In the genomic region with DNA sequence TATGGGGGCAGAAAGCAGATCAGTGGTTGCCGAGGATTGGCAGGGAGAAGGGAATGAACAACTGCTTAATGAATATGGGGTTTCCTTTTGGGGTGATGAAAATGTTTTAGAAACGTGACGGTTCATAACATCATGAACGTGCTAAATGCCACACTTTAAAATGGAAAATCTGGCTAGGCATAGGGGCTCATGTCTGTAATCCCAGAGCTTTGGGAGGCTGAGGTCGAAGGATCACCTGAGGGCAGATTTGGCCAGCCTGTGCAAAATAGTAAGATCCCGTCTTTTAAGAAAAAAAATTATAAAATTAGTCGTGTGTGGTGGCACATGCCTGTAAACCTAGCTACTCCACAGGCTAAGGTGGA, we compare ENCODE assay signal across 18 cellular contexts. TPM values are rescaled to one million over a fixed set of nuclear protein-coding genes. Genes with fewer than 3 reads are reported as not detected.
A peak's percentile ranks its signal among the peaks of the same experiment; 100 is the strongest.
DNase-seq lines count a peak whose midpoint lies in the region; ATAC-seq and TF ChIP-seq lines count a peak whose summit lies in the region.
"Had no signal": no experiment of that assay in that cellular context is flagged by ENCODE, and none has a peak within 500 bp of the region (broad histone marks: within the 10 kb centered on the region; RNA-seq: fewer than 3 reads in every experiment).

No MANE protein-coding gene starts in this region.

- ATAC-seq in activated CD8-positive, alpha-beta memory T cell treated with anti-CD3 and anti-CD28 coated beads, Interleukin-2, amount 10 ng/mL, durations not matched to agents 7 days and 5 days = no peak
- no peak for ATAC-seq in natural killer cell treated with Interleukin-12 subunit alpha and Interleukin-12 subunit beta and Interleukin-15 and Interleukin-18, amount 100 ng/mL, for 72 hours
- no peak for ATAC-seq in GM19397 (IDR thresholded peaks at IDR 0.05; ENCODE audit: unreplicated experiment)

- H3K36me3 ChIP-seq in stomach (no peaks in the 10 kb centered on the region), H7 (replicated peaks; ENCODE audit: control insufficient read depth, insufficient read depth, low read length) (no peaks in the 10 kb centered on the region; the same call in 1 of the 2 replicates)

- H3K27ac ChIP-seq in stomach = no peak overlapping the region

- H3K27me3 Mint-ChIP-seq in activated CD8-positive, alpha-beta memory T cell treated with anti-CD3 and anti-CD28 coated beads, Interleukin-2, amount 10 ng/mL, durations not matched to agents 7 days and 5 days = no peaks in the 10 kb centered on the region
- no peaks in the 10 kb centered on the region for H3K27me3 Mint-ChIP-seq in activated T-helper 2 cell treated with anti-CD3 and anti-CD28 coated beads, Interferon-gamma antibody, Interleukin-2, Interleukin-4, amounts not matched to agents 10 μg/mL and 5 μg/mL and 100 μg/mL, durations not matched to agents 14 hours and 24 hours and 36 hours (ENCODE audit: low read depth)
- no peaks in the 10 kb centered on the region for H3K27me3 Mint-ChIP-seq in natural killer cell treated with Interleukin-12 subunit alpha and Interleukin-12 subunit beta and Interleukin-15 and Interleukin-18, amount 100 ng/mL, for 72 hours
- H3K27me3 Mint-ChIP-seq: CD4-positive, alpha-beta T cell had no signal

- no peaks in the 10 kb centered on the region for H3K9me3 ChIP-seq in stomach

- intact Hi-C loops in activated T-helper 2 cell treated with anti-CD3 and anti-CD28 coated beads, Interferon-gamma antibody, Interleukin-2, Interleukin-4, amounts not matched to agents 10 μg/mL and 5 μg/mL and 100 μg/mL, durations not matched to agents 14 hours and 24 hours and 36 hours (cut with micrococcal nuclease) = loop anchor here (10.0 kb wide), 1 partner anchor 408 kb away; a partner anchor contains a TSS
- intact Hi-C loops in stomach (cut with DNase I; ENCODE audit: low total_unique reads) = no loop called here

- H3K4me1 ChIP-seq in stomach = peaks cover 0 to 66% (median 42%) of the 10 kb centered on the region in 4 donors

- WGBS in stomach, 5 donors = 96 to 98% (median 97%) methylated on average over 7 of the region's 7 CpGs

- TF ChIP-seq CTCF in stomach (IDR thresholded peaks at IDR 0.05) = no peak

- no peak for DNase-seq in activated CD8-positive, alpha-beta memory T cell treated with anti-CD3 and anti-CD28 coated beads, Interleukin-2, amount 10 ng/mL, durations not matched to agents 7 days and 5 days
- DNase-seq in activated CD8-positive, alpha-beta memory T cell treated with anti-CD3 and anti-CD28 coated beads for 24 hours = no peak
- DNase-seq in activated T-helper 2 cell treated with anti-CD3 and anti-CD28 coated beads, Interferon-gamma antibody, Interleukin-2, Interleukin-4, amounts not matched to agents 10 μg/mL and 5 μg/mL and 100 μg/mL, durations not matched to agents 14 hours and 24 hours and 36 hours (ENCODE audit: low spot score) = no peak
- no peak for DNase-seq in natural killer cell treated with Interleukin-12 subunit alpha and Interleukin-12 subunit beta and Interleukin-15 and Interleukin-18, amount 100 ng/mL, for 72 hours (ENCODE audit: low spot score)
- DNase-seq in stomach (no peak), H7 (no peak)
- DNase-seq: CD4-positive, alpha-beta T cell; DMS53; EL; KG1; MV-4-11; NCI-H1417; NCI-H187; NCI-H2227 treated with DMSO at 0.1 percent for 48 hours; NCI-H524; NCI-H82; SHP77 had no signal

- CTCF ChIA-PET in activated CD8-positive, alpha-beta memory T cell treated with anti-CD3 and anti-CD28 coated beads, Interleukin-2, amount 10 ng/mL, durations not matched to agents 7 days and 5 days (lab: Charles Lee) = interaction anchor here (0.9 to 5.6 kb wide), 5 partner anchors 10 to 45 kb away, joined by 3 to 29 read pairs (median 3); no protein-coding TSS in a partner anchor

- peak overlapping the region; percentile 66 for H3K27ac Mint-ChIP-seq in activated CD8-positive, alpha-beta memory T cell treated with anti-CD3 and anti-CD28 coated beads, Interleukin-2, amount 10 ng/mL, durations not matched to agents 7 days and 5 days
- peak overlapping the region; percentile 46 for H3K27ac Mint-ChIP-seq in activated T-helper 2 cell treated with anti-CD3 and anti-CD28 coated beads, Interferon-gamma antibody, Interleukin-2, Interleukin-4, amounts not matched to agents 10 μg/mL and 5 μg/mL and 100 μg/mL, durations not matched to agents 14 hours and 24 hours and 36 hours
- H3K27ac Mint-ChIP-seq in natural killer cell treated with Interleukin-12 subunit alpha and Interleukin-12 subunit beta and Interleukin-15 and Interleukin-18, amount 100 ng/mL, for 72 hours = no peak overlapping the region
- H3K27ac Mint-ChIP-seq: CD4-positive, alpha-beta T cell had no signal

- H3K27me3 ChIP-seq in stomach (no peaks in the 10 kb centered on the region), H7 (ENCODE audit: control insufficient read depth, insufficient read depth, low read length) (no peaks in the 10 kb centered on the region)

- H3K4me3 ChIP-seq in stomach (no peak overlapping the region), H7 (ENCODE audit: insufficient read depth, low read depth, low read length) (no peak overlapping the region)

- TF ChIP-seq POLR2A in stomach (IDR thresholded peaks at IDR 0.05) = no peak

- no peak for TF ChIP-seq EP300 in stomach (IDR thresholded peaks at IDR 0.05)

- H3K36me3 Mint-ChIP-seq in activated CD8-positive, alpha-beta memory T cell treated with anti-CD3 and anti-CD28 coated beads, Interleukin-2, amount 10 ng/mL, durations not matched to agents 7 days and 5 days = peaks cover 40% of the 10 kb centered on the region
- peaks cover 37% of the 10 kb centered on the region for H3K36me3 Mint-ChIP-seq in activated T-helper 2 cell treated with anti-CD3 and anti-CD28 coated beads, Interferon-gamma antibody, Interleukin-2, Interleukin-4, amounts not matched to agents 10 μg/mL and 5 μg/mL and 100 μg/mL, durations not matched to agents 14 hours and 24 hours and 36 hours (ENCODE audit: low read depth)
- H3K36me3 Mint-ChIP-seq in natural killer cell treated with Interleukin-12 subunit alpha and Interleukin-12 subunit beta and Interleukin-15 and Interleukin-18, amount 100 ng/mL, for 72 hours = peaks cover 13% of the 10 kb centered on the region

- no peak overlapping the region for H3K4me3 Mint-ChIP-seq in activated CD8-positive, alpha-beta memory T cell treated with anti-CD3 and anti-CD28 coated beads, Interleukin-2, amount 10 ng/mL, durations not matched to agents 7 days and 5 days
- H3K4me3 Mint-ChIP-seq in activated T-helper 2 cell treated with anti-CD3 and anti-CD28 coated beads, Interferon-gamma antibody, Interleukin-2, Interleukin-4, amounts not matched to agents 10 μg/mL and 5 μg/mL and 100 μg/mL, durations not matched to agents 14 hours and 24 hours and 36 hours (ENCODE audit: low read depth) = no peak overlapping the region
- peak overlapping the region; percentile 15 for H3K4me3 Mint-ChIP-seq in natural killer cell treated with Interleukin-12 subunit alpha and Interleukin-12 subunit beta and Interleukin-15 and Interleukin-18, amount 100 ng/mL, for 72 hours

- H3K9me3 Mint-ChIP-seq in activated CD8-positive, alpha-beta memory T cell treated with anti-CD3 and anti-CD28 coated beads, Interleukin-2, amount 10 ng/mL, durations not matched to agents 7 days and 5 days (ENCODE audit: low read depth) = no peaks in the 10 kb centered on the region
- peaks cover 5% of the 10 kb centered on the region for H3K9me3 Mint-ChIP-seq in activated T-helper 2 cell treated with anti-CD3 and anti-CD28 coated beads, Interferon-gamma antibody, Interleukin-2, Interleukin-4, amounts not matched to agents 10 μg/mL and 5 μg/mL and 100 μg/mL, durations not matched to agents 14 hours and 24 hours and 36 hours
- peaks cover 3% of the 10 kb centered on the region for H3K9me3 Mint-ChIP-seq in natural killer cell treated with Interleukin-12 subunit alpha and Interleukin-12 subunit beta and Interleukin-15 and Interleukin-18, amount 100 ng/mL, for 72 hours
- H3K9me3 Mint-ChIP-seq: CD4-positive, alpha-beta T cell had no signal

- peaks cover 71% of the 10 kb centered on the region for H3K4me1 Mint-ChIP-seq in activated CD8-positive, alpha-beta memory T cell treated with anti-CD3 and anti-CD28 coated beads, Interleukin-2, amount 10 ng/mL, durations not matched to agents 7 days and 5 days
- peaks cover 59% of the 10 kb centered on the region for H3K4me1 Mint-ChIP-seq in activated T-helper 2 cell treated with anti-CD3 and anti-CD28 coated beads, Interferon-gamma antibody, Interleukin-2, Interleukin-4, amounts not matched to agents 10 μg/mL and 5 μg/mL and 100 μg/mL, durations not matched to agents 14 hours and 24 hours and 36 hours (ENCODE audit: low read depth)
- H3K4me1 Mint-ChIP-seq in natural killer cell treated with Interleukin-12 subunit alpha and Interleukin-12 subunit beta and Interleukin-15 and Interleukin-18, amount 100 ng/mL, for 72 hours (ENCODE audit: low read depth in 2 of 2) = peaks cover 44 to 57% of the 10 kb centered on the region in 2 donors

RNA-seq across cellular contexts. Expression of a gene that starts 3.1 kb away (rescaled TPM):
- 10 to 100 TPM; 50.3 to 96.0 TPM for total RNA-seq in activated CD8-positive, alpha-beta memory T cell treated with anti-CD3 and anti-CD28 coated beads, Interleukin-2, amount 10 ng/mL, durations not matched to agents 7 days and 5 days
- total RNA-seq in activated T-helper 2 cell treated with anti-CD3 and anti-CD28 coated beads, Interferon-gamma antibody, Interleukin-2, Interleukin-4, amounts not matched to agents 10 μg/mL and 5 μg/mL and 100 μg/mL, durations not matched to agents 14 hours and 24 hours and 36 hours = 57.6 and 59.5 TPM in 2 replicates
- total RNA-seq in natural killer cell treated with Interleukin-12 subunit alpha and Interleukin-12 subunit beta and Interleukin-15 and Interleukin-18, amount 100 ng/mL, for 72 hours = 10 to 100 TPM; 52.5 to 71.4 TPM
- 100 to 1,000 TPM in 1 of 5 donors, 10 to 100 TPM in 4; 15.2 to 147 (median 23.3) TPM for total RNA-seq in stomach
- polyA plus RNA-seq in stomach = 10 to 100 TPM; 25.2 to 32.5 (median 26.9) TPM
- total RNA-seq in H7 (2014; rRNA removed; shearing (Covaris generic)) = 30.3 and 34.9 TPM in 2 replicates

Comparison
In these comparisons a context has a peak if more than half of its experiments do, and no peak if none do; other contexts are left out.
1. H3K27ac Mint-ChIP-seq: peak in activated CD8-positive, alpha-beta memory T cell treated with anti-CD3 and anti-CD28 coated beads, Interleukin-2, amount 10 ng/mL, durations not matched to agents 7 days and 5 days (single experiment) and activated T-helper 2 cell treated with anti-CD3 and anti-CD28 coated beads, Interferon-gamma antibody, Interleukin-2, Interleukin-4, amounts not matched to agents 10 μg/mL and 5 μg/mL and 100 μg/mL, durations not matched to agents 14 hours and 24 hours and 36 hours (single experiment); none in natural killer cell treated with Interleukin-12 subunit alpha and Interleukin-12 subunit beta and Interleukin-15 and Interleukin-18, amount 100 ng/mL, for 72 hours (0 of 2).